ENCODE assay signal across 15 cellular contexts in the genomic region with DNA sequence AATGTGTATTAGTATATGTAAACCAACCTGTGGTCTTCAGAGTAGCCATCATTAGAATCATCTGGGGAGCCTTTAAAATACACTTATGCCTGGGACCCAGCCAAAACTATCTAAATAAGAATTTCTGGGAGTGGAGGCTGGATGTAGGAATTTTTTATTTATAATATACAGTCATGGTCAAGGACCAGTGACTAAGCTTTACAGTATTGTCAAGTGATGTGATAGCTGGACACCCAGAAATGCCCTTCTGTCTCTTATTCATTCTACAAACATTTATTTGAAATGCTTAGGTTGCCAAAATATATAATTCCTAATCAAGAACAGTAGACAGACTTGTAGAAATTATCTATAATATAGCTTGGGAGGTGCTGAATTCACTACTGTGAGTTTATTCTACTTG.
DNase-seq lines count a peak whose midpoint lies in the region; ATAC-seq and TF ChIP-seq lines count a peak whose summit lies in the region.
"Had no signal": no experiment of that assay in that cellular context is flagged by ENCODE, and none has a peak within 500 bp of the region (broad histone marks: within the 10 kb centered on the region; RNA-seq: fewer than 3 reads in every experiment).

No MANE protein-coding gene starts in this region.

- no peak for ATAC-seq in heart right ventricle
- no peak for ATAC-seq in left cardiac atrium
- no peak for ATAC-seq in T-cell (replicated peaks in 1 of 4)
- ATAC-seq in GM21825 (IDR thresholded peaks at IDR 0.05; ENCODE audit: unreplicated experiment) = no peak
- ATAC-seq: activated CD4-positive, CD25-positive, alpha-beta regulatory T cell treated with anti-CD3 and anti-CD28 coated beads, Interleukin-2, amount 50 U/mL, for 24 hours; Panc1 had no signal

- H3K4me3 ChIP-seq in heart right ventricle (no peak overlapping the region), foreskin fibroblast (ENCODE audit: low read depth in 1 of 2, low read length in 2 of 2) (no peak overlapping the region), tibial nerve (no peak overlapping the region), lower leg skin (ENCODE audit: low read depth, poor library complexity, severe bottlenecking) (no peak overlapping the region)
- H3K4me3 ChIP-seq: adrenal gland; BLaER1 treated with 17β-estradiol and CSF1 and Interleukin-3, amounts not matched to agents 10 nM and 100 nM; ovary had no signal

- peaks cover 37% of the 10 kb centered on the region for H3K36me3 Mint-ChIP-seq in T-cell

- peaks cover 77 to 86% (median 84%) of the 10 kb centered on the region in 3 donors for H3K4me1 Mint-ChIP-seq in T-cell

- intact Hi-C loops in heart right ventricle (cut with DNase I) = loop anchor here in 3 of 10 donors (10.0 kb wide), 1 partner anchor 126 kb away; no protein-coding TSS in a partner anchor
- intact Hi-C loops in left cardiac atrium (cut with DNase I) = loop anchor here in 1 of 2 donors (10.0 kb wide), 1 partner anchor 136 kb away; a partner anchor contains a TSS
- intact Hi-C loops in lower leg skin (cut with DNase I; ENCODE audit: low total_unique reads) = no loop called here

- CTCF ChIA-PET in T-cell (lab: Charles Lee) = interaction anchor here in 1 of 2 donors (1.0 kb wide), 1 partner anchor 43 kb away, joined by 3 read pairs; no protein-coding TSS in a partner anchor

- no peaks in the 10 kb centered on the region for H3K9me3 Mint-ChIP-seq in T-cell

- H3K27ac ChIP-seq in heart right ventricle = peak overlapping the region in 9 of 10 donors; percentile 15 to 85 (median 52)
- H3K27ac ChIP-seq in tibial nerve = peak overlapping the region in 3 of 4 donors; percentile 2 to 91 (median 66)
- H3K27ac ChIP-seq: adrenal gland; BLaER1 treated with 17β-estradiol and CSF1 and Interleukin-3, amounts not matched to agents 10 nM and 100 nM; ovary had no signal

- no peaks in the 10 kb centered on the region for H3K27me3 ChIP-seq in heart right ventricle
- H3K27me3 ChIP-seq in tibial nerve = no peaks in the 10 kb centered on the region
- H3K27me3 ChIP-seq: adrenal gland; BLaER1 treated with 17β-estradiol and CSF1 and Interleukin-3, amounts not matched to agents 10 nM and 100 nM; ovary had no signal

- peaks cover 0 to 100% (median 92%) of the 10 kb centered on the region in 9 donors for H3K4me1 ChIP-seq in heart right ventricle
- H3K4me1 ChIP-seq in tibial nerve = peaks cover 14 to 98% (median 70%) of the 10 kb centered on the region in 4 donors

- H3K4me3 Mint-ChIP-seq in T-cell = peak overlapping the region in 2 of 3 donors; percentile 6 to 43

- DNase-seq in heart right ventricle = no peak
- DNase-seq in left cardiac atrium = no peak
- DNase-seq in T-cell = no peak
- DNase-seq in foreskin fibroblast = peak; percentile 56 to 74
- DNase-seq in tibial nerve (ENCODE audit: low spot score in 2 of 2) = no peak
- no peak for DNase-seq in lower leg skin (ENCODE audit: low spot score in 2 of 2)
- DNase-seq in DMS 273 (lab: John Stamatoyannopoulos, UW; ENCODE audit: unreplicated experiment) = no peak
- DNase-seq: adrenal gland, NCI-H2107, ovary, trophoblast cell had no signal

- H3K27ac Mint-ChIP-seq in T-cell = peak overlapping the region; percentile 82 to 90

- no peaks in the 10 kb centered on the region for H3K27me3 Mint-ChIP-seq in T-cell

- TF ChIP-seq CTCF in heart right ventricle (IDR thresholded peaks at IDR 0.05) (no peak), foreskin fibroblast (IDR thresholded peaks at IDR 0.05; ENCODE audit: low read depth, low read length) (no peak), tibial nerve (IDR thresholded peaks at IDR 0.05) (no peak), lower leg skin (IDR thresholded peaks at IDR 0.05) (no peak)

- POLR2A ChIA-PET in T-cell (lab: Charles Lee) = interaction anchor here in 1 of 2 donors (0.7 kb wide), 1 partner anchor 1103 kb away, joined by 3 read pairs; no protein-coding TSS in a partner anchor

- no peak for TF ChIP-seq EP300 in tibial nerve (IDR thresholded peaks at IDR 0.05)

- H3K9me3 ChIP-seq in heart right ventricle = peaks cover 0 to 5% (median 0%) of the 10 kb centered on the region in 11 donors
- H3K9me3 ChIP-seq in tibial nerve = no peaks in the 10 kb centered on the region
- H3K9me3 ChIP-seq: adrenal gland, ovary had no signal

- no peak for TF ChIP-seq POLR2A in tibial nerve (IDR thresholded peaks at IDR 0.05)
- TF ChIP-seq POLR2A in lower leg skin (IDR thresholded peaks at IDR 0.05) = no peak

- H3K36me3 ChIP-seq in heart right ventricle = peaks cover 0 to 15% (median 0%) of the 10 kb centered on the region in 9 donors
- peaks cover 0 to 3% (median 0%) of the 10 kb centered on the region in 3 donors for H3K36me3 ChIP-seq in tibial nerve
- H3K36me3 ChIP-seq: adrenal gland, ovary had no signal

Comparison
In these comparisons a context has a peak if more than half of its experiments do, and no peak if none do; other contexts are left out.
1. DNase-seq: peak in foreskin fibroblast (2 of 2); none in heart right ventricle (0 of 2), left cardiac atrium (single experiment), T-cell (0 of 34), tibial nerve (0 of 2), lower leg skin (0 of 2) and DMS 273 (single experiment).